In genomic region chr7:127890726-127891125, GRCh38 we compare ENCODE assay signal across 17 cellular contexts.
DNase-seq lines count a peak whose midpoint lies in the region; ATAC-seq and TF ChIP-seq lines count a peak whose summit lies in the region.
"Had no signal": no experiment of that assay in that cellular context is flagged by ENCODE, and none has a peak within 500 bp of the region (broad histone marks: within the 10 kb centered on the region; RNA-seq: fewer than 3 reads in every experiment).

No MANE protein-coding gene starts in this region.

- H4K8ac ChIP-seq in IMR-90 (ENCODE audit: low read depth in 2 of 2, low read length in 2 of 2), result no peak overlapping the region

- no peak for TF ChIP-seq EP300 in neural cell (conservative IDR thresholded peaks at IDR 0.05; ENCODE audit: poor library complexity, severe bottlenecking)
- TF ChIP-seq EP300 in suprapubic skin (IDR thresholded peaks at IDR 0.05), result no peak

- H3K27ac ChIP-seq in IMR-90 (ENCODE audit: insufficient read depth, low read length) (no peak overlapping the region), VCaP (peak overlapping the region; percentile 33; the same call in 1 of the 2 replicates), neural cell (ENCODE audit: low read length) (no peak overlapping the region), suprapubic skin (no peak overlapping the region), esophagus squamous epithelium (no peak overlapping the region)
- H3K27ac ChIP-seq: BLaER1 treated with 17β-estradiol and CSF1 and Interleukin-3, amounts not matched to agents 10 nM and 100 nM had no signal

- TF ChIP-seq RAD21 in IMR-90 (IDR thresholded peaks at IDR 0.05; ENCODE audit: low read length) (no peak), neural cell (conservative IDR thresholded peaks at IDR 0.05) (no peak)

- H2BK5ac ChIP-seq in IMR-90 (ENCODE audit: low read depth, low read length, poor library complexity, severe bottlenecking), result no peak overlapping the region

- H3K9me2 ChIP-seq in neural cell (ENCODE audit: insufficient read depth, low read length), result no peaks in the 10 kb centered on the region

- no peak overlapping the region for H2AK5ac ChIP-seq in IMR-90 (ENCODE audit: low read depth, low read length)

- H3K14ac ChIP-seq in IMR-90 (replicated peaks; ENCODE audit: low read depth, low read length), result 0 out of 2 replicates have a peak overlapping the region, but pooled peaks have one; percentile 13

- H3K4me2 ChIP-seq in IMR-90 (ENCODE audit: low read depth, low read length) (no peak overlapping the region), neural cell (ENCODE audit: low read length) (peak overlapping the region; percentile 18)

- no peak overlapping the region for H3K23ac ChIP-seq in IMR-90 (ENCODE audit: low read depth, low read length)

- in situ Hi-C loops in IMR-90 (cut with MboI; ENCODE audit: low sequenced_read_pairs), result no loop called here

- POLR2A ChIA-PET in IMR-90 (lab: Charles Lee; ENCODE audit: unreplicated experiment), result no interaction called here

- no peak overlapping the region for H2BK20ac ChIP-seq in IMR-90 (ENCODE audit: low read depth, low read length)

- no peak overlapping the region for H2AK9ac ChIP-seq in IMR-90 (replicated peaks; ENCODE audit: low read depth, low read length, poor library complexity)

- dilution Hi-C loops in IMR-90 (cut with HindIII; ENCODE audit: low sequenced_read_pairs, unreplicated experiment), result no loop called here

- TF ChIP-seq CTCF in IMR-90 (conservative IDR thresholded peaks at IDR 0.05; ENCODE audit: low read depth, low read length) (no peak), NB4 (IDR thresholded peaks at IDR 0.05; ENCODE audit: low read depth, low read length) (no peak), VCaP (conservative IDR thresholded peaks at IDR 0.05) (no peak), neural cell (IDR thresholded peaks at IDR 0.05; ENCODE audit: poor library complexity, severe bottlenecking) (no peak), suprapubic skin (IDR thresholded peaks at IDR 0.05) (no peak), esophagus squamous epithelium (IDR thresholded peaks at IDR 0.05) (no peak)

- no peak overlapping the region for H3K56ac ChIP-seq in IMR-90 (ENCODE audit: extremely low read depth, insufficient read depth, low read length)

- H3K9ac ChIP-seq in IMR-90 (ENCODE audit: low read depth, low read length) (no peak overlapping the region), neural cell (ENCODE audit: low read length) (no peak overlapping the region)
- H3K9ac ChIP-seq: BLaER1 treated with 17β-estradiol and CSF1 and Interleukin-3, amounts not matched to agents 10 nM and 100 nM had no signal

- H2AFZ ChIP-seq in IMR-90 (replicated peaks; ENCODE audit: low read length, poor library complexity) (no peak overlapping the region), neural cell (ENCODE audit: low read depth, low read length) (no peak overlapping the region)

- no peak overlapping the region for H4K91ac ChIP-seq in IMR-90 (ENCODE audit: insufficient read depth, low read depth, low read length)

- CTCF ChIA-PET in IMR-90 (lab: Yijun Ruan, JAX), result interaction anchor here (1.5 kb wide), 1 partner anchor 9 kb away, joined by 3 read pairs; no protein-coding TSS in a partner anchor

- ATAC-seq in IMR-90 (ENCODE audit: low read depth), result no peak
- no peak for ATAC-seq in GM21390 (IDR thresholded peaks at IDR 0.05; ENCODE audit: unreplicated experiment)

- H3K9me3 ChIP-seq in IMR-90 (ENCODE audit: control insufficient read depth, insufficient read depth, low read length) (no peaks in the 10 kb centered on the region), neural cell (ENCODE audit: low read length) (no peaks in the 10 kb centered on the region), suprapubic skin (no peaks in the 10 kb centered on the region), esophagus squamous epithelium (no peaks in the 10 kb centered on the region)
- H3K9me3 ChIP-seq: tibial nerve had no signal

- H3K18ac ChIP-seq in IMR-90 (ENCODE audit: low read depth, low read length), result no peak overlapping the region

- H3K4me3 ChIP-seq in IMR-90 (ENCODE audit: insufficient read depth, low read depth, low read length) (no peak overlapping the region), NB4 (ENCODE audit: low read depth, low read length) (no peak overlapping the region), neural cell (ENCODE audit: low read length) (peak overlapping the region; percentile 5), suprapubic skin (no peak overlapping the region), esophagus squamous epithelium (no peak overlapping the region)
- H3K4me3 ChIP-seq: BLaER1 treated with 17β-estradiol and CSF1 and Interleukin-3, amounts not matched to agents 10 nM and 100 nM; tibial nerve had no signal

- H3K79me1 ChIP-seq in IMR-90 (ENCODE audit: low read depth in 1 of 2, low read length in 2 of 2), result peaks cover 32 to 70% of the 10 kb centered on the region in 2 experiments

- 83% methylated on average over 1 of the region's 2 CpGs; no CpG with 5 or more reads in 1 of the 2 experiments for WGBS in IMR-90 (ENCODE audit: extremely low coverage in 2 of 2, insufficient read length in 1 of 2), 2 experiments
- 98% methylated on average over 2 of the region's 2 CpGs for WGBS in suprapubic skin
- 88 to 97% methylated on average over 2 of the region's 2 CpGs for WGBS in esophagus squamous epithelium, 2 donors

- H2BK120ac ChIP-seq in IMR-90 (ENCODE audit: low read depth, low read length), result no peak overlapping the region

- no peaks in the 10 kb centered on the region for H3K27me3 ChIP-seq in IMR-90 (ENCODE audit: control insufficient read depth, insufficient read depth, low read length)
- no peaks in the 10 kb centered on the region for H3K27me3 ChIP-seq in neural cell (ENCODE audit: insufficient read depth, low read depth, low read length)
- H3K27me3 ChIP-seq in suprapubic skin, result no peaks in the 10 kb centered on the region
- H3K27me3 ChIP-seq in esophagus squamous epithelium, result no peaks in the 10 kb centered on the region
- H3K27me3 ChIP-seq: BLaER1 treated with 17β-estradiol and CSF1 and Interleukin-3, amounts not matched to agents 10 nM and 100 nM; tibial nerve had no signal

- H4K5ac ChIP-seq in IMR-90 (ENCODE audit: low read depth, low read length), result no peak overlapping the region

- no peaks in the 10 kb centered on the region for H3K79me2 ChIP-seq in neural cell (replicated peaks; ENCODE audit: insufficient read depth, low read length)

- H2BK15ac ChIP-seq in IMR-90 (ENCODE audit: low read depth, low read length), result no peak overlapping the region

- no peak overlapping the region for H3K4ac ChIP-seq in IMR-90 (ENCODE audit: low read depth, low read length)

- H4K20me1 ChIP-seq in IMR-90 (ENCODE audit: insufficient read depth, low read length), result peaks cover 56% of the 10 kb centered on the region
- no peaks in the 10 kb centered on the region for H4K20me1 ChIP-seq in neural cell (ENCODE audit: insufficient read depth)

- H3K36me3 ChIP-seq in IMR-90 (ENCODE audit: control insufficient read depth, insufficient read depth, low read length), result peaks cover 16% of the 10 kb centered on the region
- H3K36me3 ChIP-seq in neural cell (ENCODE audit: insufficient read depth, low read length), result peaks cover 3% of the 10 kb centered on the region
- peaks cover 21% of the 10 kb centered on the region for H3K36me3 ChIP-seq in suprapubic skin
- H3K36me3 ChIP-seq in esophagus squamous epithelium, result peaks cover 0 to 58% (median 0%) of the 10 kb centered on the region in 3 donors

- intact Hi-C loops in IMR-90 (cut with micrococcal nuclease) (no loop called here), esophagus squamous epithelium (cut with DNase I) (no loop called here)

- H3K4me1 ChIP-seq in IMR-90 (ENCODE audit: control insufficient read depth, insufficient read depth, low read length) (peaks cover 16% of the 10 kb centered on the region), suprapubic skin (peaks cover 5% of the 10 kb centered on the region), esophagus squamous epithelium (peaks cover 0 to 6% (median 2%) of the 10 kb centered on the region in 3 donors)

- TF ChIP-seq POLR2A in IMR-90 (IDR thresholded peaks at IDR 0.05; ENCODE audit: low read depth, low read length), result no peak
- no peak for TF ChIP-seq POLR2A in NB4 (IDR thresholded peaks at IDR 0.05; ENCODE audit: extremely low read depth, insufficient read length)
- no peak for TF ChIP-seq POLR2A in suprapubic skin (IDR thresholded peaks at IDR 0.05)
- no peak for TF ChIP-seq POLR2A in esophagus squamous epithelium (IDR thresholded peaks at IDR 0.05)

- DNase-seq in IMR-90 (no peak), NB4 (ENCODE audit: low read depth) (peak; percentile 48), suprapubic skin (ENCODE audit: low spot score in 2 of 2) (no peak), esophagus squamous epithelium (lab: John Stamatoyannopoulos, UW) (no peak)
- DNase-seq: activated CD8-positive, alpha-beta memory T cell treated with anti-CD3 and anti-CD28 coated beads for 24 hours; amniotic stem cell; DMS53; kidney glomerular epithelial cell; NCI-H1105; stimulated activated CD4-positive, alpha-beta T cell treated with anti-CD3 and anti-CD28 coated beads, Interleukin-4, amount 100 ng/mL, for 1 hour; stimulated activated CD8-positive, alpha-beta memory T cell treated with anti-CD3 and anti-CD28 coated beads, Interleukin-4, amount 100 ng/mL, for 48 hours; SW 1271 had no signal

- no TSS peak for BruUV-seq in IMR-90 (replicated peaks; lab: Mats Ljungman, UMichigan)

- peaks cover 31% of the 10 kb centered on the region for H3K9me1 ChIP-seq in IMR-90 (ENCODE audit: insufficient read depth, low read length)

- H3F3A ChIP-seq in neural cell (ENCODE audit: insufficient read depth, low read length, poor library complexity, severe bottlenecking), result no peaks in the 10 kb centered on the region

TF ChIP-seq in IMR-90, 13 proteins besides CTCF, POLR2A, EP300 and RAD21 (continues in another document):
- no peak for TF ChIP-seq RFX5 (IDR thresholded peaks at IDR 0.05; ENCODE audit: low read depth, low read length)
- no peak for TF ChIP-seq MAZ (IDR thresholded peaks at IDR 0.05; ENCODE audit: borderline replicate concordance, low read depth, low read length)
- no peak for TF ChIP-seq MXI1 (IDR thresholded peaks at IDR 0.05; ENCODE audit: borderline replicate concordance, low read depth, low read length)

TF ChIP-seq in neural cell, 6 proteins besides CTCF, POLR2A, EP300 and RAD21 (continues in another document):
- TF ChIP-seq SMC3 (conservative IDR thresholded peaks at IDR 0.05; ENCODE audit: poor library complexity) (no peak), EZH2 (IDR thresholded peaks at IDR 0.05; ENCODE audit: borderline replicate concordance, insufficient read depth, low read length, poor library complexity, severe bottlenecking) (no peak), POLR2AphosphoS5 (IDR thresholded peaks at IDR 0.05) (peak; percentile 50)
